ENCODE assay signal across 1 cellular context in genomic region chr7:15130666-15131541, GRCh38.
TF ChIP-seq lines count a peak whose summit lies in the region.

No MANE protein-coding gene starts in this region.

TF ChIP-seq in IMR-90, 13 proteins besides CTCF, POLR2A, EP300 and RAD21 (continued from another document):
- no peak; the same call in 1 of the 2 replicates for TF ChIP-seq CEBPB (IDR thresholded peaks at IDR 0.05; ENCODE audit: low read depth, low read length)
- no peak for TF ChIP-seq RCOR1 (IDR thresholded peaks at IDR 0.05; ENCODE audit: insufficient replicate concordance, low read length)
- no peak for TF ChIP-seq BHLHE40 (IDR thresholded peaks at IDR 0.05; ENCODE audit: low read depth, low read length)
- TF ChIP-seq FOS (IDR thresholded peaks at IDR 0.05; ENCODE audit: low read depth, low read length), result no peak
- TF ChIP-seq, protein P1, sequence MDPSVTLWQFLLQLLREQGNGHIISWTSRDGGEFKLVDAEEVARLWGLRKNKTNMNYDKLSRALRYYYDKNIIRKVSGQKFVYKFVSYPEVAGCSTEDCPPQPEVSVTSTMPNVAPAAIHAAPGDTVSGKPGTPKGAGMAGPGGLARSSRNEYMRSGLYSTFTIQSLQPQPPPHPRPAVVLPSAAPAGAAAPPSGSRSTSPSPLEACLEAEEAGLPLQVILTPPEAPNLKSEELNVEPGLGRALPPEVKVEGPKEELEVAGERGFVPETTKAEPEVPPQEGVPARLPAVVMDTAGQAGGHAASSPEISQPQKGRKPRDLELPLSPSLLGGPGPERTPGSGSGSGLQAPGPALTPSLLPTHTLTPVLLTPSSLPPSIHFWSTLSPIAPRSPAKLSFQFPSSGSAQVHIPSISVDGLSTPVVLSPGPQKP (IDR thresholded peaks at IDR 0.05; ENCODE audit: borderline replicate concordance, low read depth, low read length), result no peak
- no peak for TF ChIP-seq MAZ (IDR thresholded peaks at IDR 0.05; ENCODE audit: borderline replicate concordance, low read depth, low read length)
- TF ChIP-seq SMC3 (IDR thresholded peaks at IDR 0.05; ENCODE audit: low read depth, low read length), result no peak
- no peak for TF ChIP-seq RFX5 (IDR thresholded peaks at IDR 0.05; ENCODE audit: low read depth, low read length)
- no peak for TF ChIP-seq MXI1 (IDR thresholded peaks at IDR 0.05; ENCODE audit: borderline replicate concordance, low read depth, low read length)
- no peak for TF ChIP-seq CHD1 (IDR thresholded peaks at IDR 0.05; ENCODE audit: low read depth, low read length)
- TF ChIP-seq MAFK (IDR thresholded peaks at IDR 0.05; ENCODE audit: low read depth, low read length), result no peak
